Comparison of ENCODE assay signal across 8 cellular contexts in genomic region chr17:75754378-75755204, GRCh38. TPM values are rescaled to one million over a fixed set of nuclear protein-coding genes. Genes with fewer than 3 reads are reported as not detected.
A peak's percentile ranks its signal among the peaks of the same experiment; 100 is the strongest.
DNase-seq lines count a peak whose midpoint lies in the region; ATAC-seq and TF ChIP-seq lines count a peak whose summit lies in the region.

No MANE protein-coding gene starts in this region.

- ATAC-seq in activated naive CD8-positive, alpha-beta T cell treated with anti-CD3 and anti-CD28 coated beads, Interleukin-2, amount 10 ng/mL, durations not matched to agents 7 days and 5 days (ENCODE audit: low read depth) = no peak
- ATAC-seq in naive thymus-derived CD4-positive, alpha-beta T cell = no peak
- no peak for ATAC-seq in gastrocnemius medialis
- ATAC-seq in GM18505 (IDR thresholded peaks at IDR 0.05; ENCODE audit: unreplicated experiment) = no peak

- no peak for DNase-seq in HEK293T (ENCODE audit: extremely low spot score)
- no peak for DNase-seq in activated naive CD8-positive, alpha-beta T cell treated with anti-CD3 and anti-CD28 coated beads, Interleukin-2, amount 10 ng/mL, durations not matched to agents 7 days and 5 days
- no peak for DNase-seq in naive thymus-derived CD4-positive, alpha-beta T cell
- DNase-seq in gastrocnemius medialis = no peak
- DNase-seq in DMS 273 treated with DMSO at 0.1 percent for 48 hours (lab: John Stamatoyannopoulos, UW) = no peak
- no peak for DNase-seq in BE2C

- peaks cover 7% of the 10 kb centered on the region for H3K4me1 Mint-ChIP-seq in activated naive CD8-positive, alpha-beta T cell treated with anti-CD3 and anti-CD28 coated beads, Interleukin-2, amount 10 ng/mL, durations not matched to agents 7 days and 5 days
- peaks cover 6 to 17% (median 12%) of the 10 kb centered on the region in 7 donors for H3K4me1 Mint-ChIP-seq in naive thymus-derived CD4-positive, alpha-beta T cell

- H3K4me3 ChIP-seq in ACC112 (ENCODE audit: low read depth, low read length) (peak overlapping the region; percentile 73; the same call in 1 of the 2 replicates), gastrocnemius medialis (peak overlapping the region in 1 of 4 donors; percentile 57), BE2C (ENCODE audit: low read depth, low read length) (no peak overlapping the region)
- no peak overlapping the region for H3K4me3 ChIP-seq in naive thymus-derived CD4-positive, alpha-beta T cell (ENCODE audit: low read length)

- H3K9me3 ChIP-seq in naive thymus-derived CD4-positive, alpha-beta T cell (ENCODE audit: control insufficient read depth in 2 of 3, low read length in 3 of 3) = no peaks in the 10 kb centered on the region
- H3K9me3 ChIP-seq in gastrocnemius medialis (no peaks in the 10 kb centered on the region), BE2C (no peaks in the 10 kb centered on the region)

- intact Hi-C loops in naive thymus-derived CD4-positive, alpha-beta T cell (cut with micrococcal nuclease) = loop anchor here in 1 of 2 donors (1.0 kb wide), 1 partner anchor 73 kb away; no protein-coding TSS in a partner anchor
- intact Hi-C loops in gastrocnemius medialis (cut with DNase I; ENCODE audit: low total_unique reads) = no loop called here

- no peak for TF ChIP-seq POLR2A in gastrocnemius medialis (IDR thresholded peaks at IDR 0.05)
- TF ChIP-seq POLR2A in GM18505 (IDR thresholded peaks at IDR 0.05; ENCODE audit: borderline replicate concordance, extremely low read depth, insufficient read depth, insufficient read length) = no peak

- POLR2A ChIA-PET in HEK293T (lab: Yijun Ruan, JAX) = interaction anchor here (1.3 to 1.5 kb wide), 2 partner anchors 10 to 25 kb away, joined by 4 read pairs; no protein-coding TSS in a partner anchor
- POLR2A ChIA-PET in activated naive CD8-positive, alpha-beta T cell treated with anti-CD3 and anti-CD28 coated beads, Interleukin-2, amount 10 ng/mL, durations not matched to agents 7 days and 5 days (lab: Charles Lee) = interaction anchor here (0.6 to 2.4 kb wide), 12 partner anchors 10 to 171 kb away, joined by 4 to 32 read pairs (median 6); partner anchors contain the start of genes GALK1 and UNC13D
- POLR2A ChIA-PET in naive thymus-derived CD4-positive, alpha-beta T cell (lab: Charles Lee) = interaction anchor here (0.7 to 2.5 kb wide), 13 partner anchors 8 to 94 kb away, joined by 3 to 62 read pairs (median 6); partner anchors contain the start of genes GALK1, RECQL5, SAP30BP and UNK

- H3K36me3 ChIP-seq in ACC112 (ENCODE audit: insufficient read depth, low read length) = no peaks in the 10 kb centered on the region
- peaks cover 0 to 14% (median 3%) of the 10 kb centered on the region in 3 experiments for H3K36me3 ChIP-seq in naive thymus-derived CD4-positive, alpha-beta T cell (ENCODE audit: control insufficient read depth in 2 of 3, insufficient read depth in 3 of 3, low read length in 3 of 3)
- no peaks in the 10 kb centered on the region for H3K36me3 ChIP-seq in gastrocnemius medialis
- no peaks in the 10 kb centered on the region for H3K36me3 ChIP-seq in BE2C

- H3K36me3 Mint-ChIP-seq in activated naive CD8-positive, alpha-beta T cell treated with anti-CD3 and anti-CD28 coated beads, Interleukin-2, amount 10 ng/mL, durations not matched to agents 7 days and 5 days = peaks cover 2% of the 10 kb centered on the region
- no peaks in the 10 kb centered on the region for H3K36me3 Mint-ChIP-seq in naive thymus-derived CD4-positive, alpha-beta T cell

- CTCF ChIA-PET in HEK293T (lab: Yijun Ruan, JAX) = interaction anchor here (0.7 kb wide), 1 partner anchor 107 kb away, joined by 3 read pairs; no protein-coding TSS in a partner anchor
- CTCF ChIA-PET in naive thymus-derived CD4-positive, alpha-beta T cell (lab: Charles Lee) = interaction anchor here (0.9 to 2.8 kb wide), 11 partner anchors 9 to 121 kb away, joined by 4 to 21 read pairs (median 9); partner anchors contain the start of genes GALK1, RECQL5, SAP30BP and SMIM5

- in situ Hi-C loops in gastrocnemius medialis (cut with MboI; ENCODE audit: low sequenced_read_pairs in 4 of 4) = loop anchor here in 2 of 4 donors (5.0 to 25.0 kb wide), 2 partner anchors 82 to 133 kb away; partner anchors contain the start of genes TRIM47 (in 1 of the 2) and TRIM65 (in 1 of the 2)

- H3K9me3 Mint-ChIP-seq in activated naive CD8-positive, alpha-beta T cell treated with anti-CD3 and anti-CD28 coated beads, Interleukin-2, amount 10 ng/mL, durations not matched to agents 7 days and 5 days = no peaks in the 10 kb centered on the region
- no peaks in the 10 kb centered on the region for H3K9me3 Mint-ChIP-seq in naive thymus-derived CD4-positive, alpha-beta T cell

- peak overlapping the region; percentile 64 for H3K4me3 Mint-ChIP-seq in activated naive CD8-positive, alpha-beta T cell treated with anti-CD3 and anti-CD28 coated beads, Interleukin-2, amount 10 ng/mL, durations not matched to agents 7 days and 5 days
- peak overlapping the region; percentile 49 to 89 (median 64) for H3K4me3 Mint-ChIP-seq in naive thymus-derived CD4-positive, alpha-beta T cell

- H3K4me1 ChIP-seq in ACC112 (ENCODE audit: control insufficient read depth, insufficient read depth, low read length, unreplicated experiment) = peaks cover 13% of the 10 kb centered on the region
- H3K4me1 ChIP-seq in naive thymus-derived CD4-positive, alpha-beta T cell (ENCODE audit: control insufficient read depth in 2 of 2, insufficient read depth in 2 of 2, low read length in 2 of 2) = peaks cover 5 to 14% of the 10 kb centered on the region in 2 donors
- H3K4me1 ChIP-seq in gastrocnemius medialis = peaks cover 11 to 14% of the 10 kb centered on the region in 2 donors
- no peaks in the 10 kb centered on the region; the same call in 1 of the 2 replicates for H3K4me1 ChIP-seq in BE2C

- TF ChIP-seq CTCF in gastrocnemius medialis (IDR thresholded peaks at IDR 0.05 in 4 of 5, conservative IDR thresholded peaks at IDR 0.05 in 1 of 5) (no peak), BE2C (IDR thresholded peaks at IDR 0.05; ENCODE audit: low read depth, low read length) (no peak)

- no peak overlapping the region for H3K27ac ChIP-seq in ACC112 (ENCODE audit: low read depth, low read length)
- peak overlapping the region; percentile 67 for H3K27ac ChIP-seq in naive thymus-derived CD4-positive, alpha-beta T cell (ENCODE audit: low read depth, low read length)
- H3K27ac ChIP-seq in gastrocnemius medialis = peak overlapping the region in 1 of 4 donors; percentile 11

- H3K27me3 ChIP-seq in ACC112 (ENCODE audit: insufficient read depth, low read length) (no peaks in the 10 kb centered on the region), gastrocnemius medialis (no peaks in the 10 kb centered on the region), BE2C (no peaks in the 10 kb centered on the region)
- no peaks in the 10 kb centered on the region for H3K27me3 ChIP-seq in naive thymus-derived CD4-positive, alpha-beta T cell (ENCODE audit: control insufficient read depth in 2 of 2, insufficient read depth in 2 of 2, low read length in 2 of 2)

- H3K27me3 Mint-ChIP-seq in activated naive CD8-positive, alpha-beta T cell treated with anti-CD3 and anti-CD28 coated beads, Interleukin-2, amount 10 ng/mL, durations not matched to agents 7 days and 5 days = no peaks in the 10 kb centered on the region
- H3K27me3 Mint-ChIP-seq in naive thymus-derived CD4-positive, alpha-beta T cell = peaks cover 0 to 4% (median 0%) of the 10 kb centered on the region in 5 donors

- H3K27ac Mint-ChIP-seq in activated naive CD8-positive, alpha-beta T cell treated with anti-CD3 and anti-CD28 coated beads, Interleukin-2, amount 10 ng/mL, durations not matched to agents 7 days and 5 days = peak overlapping the region; percentile 68
- H3K27ac Mint-ChIP-seq in naive thymus-derived CD4-positive, alpha-beta T cell = peak overlapping the region; percentile 43 to 86 (median 80)

- no peaks in the 10 kb centered on the region for H3K79me2 ChIP-seq in ACC112 (ENCODE audit: control insufficient read depth, insufficient read depth, low read length, unreplicated experiment)

- H2AFZ ChIP-seq in ACC112 (ENCODE audit: low read length, unreplicated experiment) = peak overlapping the region; percentile 71

TF ChIP-seq in HEK293T, 16 proteins besides CTCF, POLR2A, EP300 and RAD21:
- 0 out of 2 replicates have a peak, but pooled peaks have one; percentile 13 for TF ChIP-seq TARDBP (IDR thresholded peaks at IDR 0.05)
- no peak for TF ChIP-seq NFRKB (IDR thresholded peaks at IDR 0.05)

RNA-seq across cellular contexts. Expression of gene GALK1, which starts 10.4 kb away (rescaled TPM):
- 10 to 100 TPM; 50.4 to 53.0 TPM for total RNA-seq in activated naive CD8-positive, alpha-beta T cell treated with anti-CD3 and anti-CD28 coated beads, Interleukin-2, amount 10 ng/mL, durations not matched to agents 7 days and 5 days
- total RNA-seq in naive thymus-derived CD4-positive, alpha-beta T cell = 10 to 100 TPM in 4 of 5 experiments, 1 to 10 TPM in 1; 9.9 to 42.9 (median 22.1) TPM
- 10 to 100 TPM; 12.8 to 18.9 TPM for polyA plus RNA-seq in naive thymus-derived CD4-positive, alpha-beta T cell
- 10 to 100 TPM in 2 of 4 donors, 1 to 10 TPM in 2; 8.7 to 18.3 (median 11.0) TPM for total RNA-seq in gastrocnemius medialis
- 20.7 TPM for polyA plus RNA-seq in BE2C (2012; ENCODE audit: insufficient read depth, insufficient read length, low read depth)

RNA-seq across cellular contexts. Expression of gene UNK, which starts 30.0 kb away (rescaled TPM):
- total RNA-seq in activated naive CD8-positive, alpha-beta T cell treated with anti-CD3 and anti-CD28 coated beads, Interleukin-2, amount 10 ng/mL, durations not matched to agents 7 days and 5 days = 10 to 100 TPM; 37.4 to 39.8 TPM
- total RNA-seq in naive thymus-derived CD4-positive, alpha-beta T cell = 10 to 100 TPM; 32.0 to 49.8 (median 41.0) TPM
- 10 to 100 TPM; 21.5 to 22.1 TPM for polyA plus RNA-seq in naive thymus-derived CD4-positive, alpha-beta T cell
- 10 to 100 TPM; 10.4 to 19.2 (median 13.1) TPM for total RNA-seq in gastrocnemius medialis
- 27.3 TPM for polyA plus RNA-seq in BE2C (2012; ENCODE audit: insufficient read depth, insufficient read length, low read depth)

RNA-seq across cellular contexts. Expression of gene ITGB4, which starts 33.3 kb away (rescaled TPM):
- total RNA-seq in activated naive CD8-positive, alpha-beta T cell treated with anti-CD3 and anti-CD28 coated beads, Interleukin-2, amount 10 ng/mL, durations not matched to agents 7 days and 5 days = 1 to 10 TPM; 1.0 to 1.4 TPM
- total RNA-seq in naive thymus-derived CD4-positive, alpha-beta T cell = 1 to 10 TPM in 3 of 5 experiments, under 1 TPM in 2; 0.49 to 1.8 (median 1.2) TPM
- under 1 TPM; 0.09 to 0.35 TPM for polyA plus RNA-seq in naive thymus-derived CD4-positive, alpha-beta T cell
- 10 to 100 TPM in 1 of 4 donors, 1 to 10 TPM in 3; 3.6 to 20.2 (median 6.3) TPM for total RNA-seq in gastrocnemius medialis
- 2.8 TPM for polyA plus RNA-seq in BE2C (2012; ENCODE audit: insufficient read depth, insufficient read length, low read depth)
